In the genomic region with DNA sequence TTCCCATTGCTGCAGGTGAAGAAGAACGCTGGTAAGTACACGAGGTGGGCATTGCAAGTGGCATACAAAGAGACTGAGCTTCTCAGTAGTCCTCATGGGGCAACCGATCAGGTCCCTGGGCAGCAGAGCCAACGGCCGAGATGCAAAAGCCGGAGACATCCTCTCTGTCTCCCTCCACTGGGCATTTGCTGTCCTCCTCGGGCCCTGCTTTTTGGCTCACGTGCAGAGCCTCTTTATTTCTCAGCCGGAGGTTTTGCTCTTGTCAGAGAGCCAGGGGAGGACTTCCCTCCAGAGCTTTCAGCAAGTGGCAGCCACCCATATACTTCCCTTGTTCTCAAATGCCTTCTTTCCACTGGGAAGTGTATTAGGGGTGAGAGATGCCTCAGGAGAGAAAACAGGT, we compare ENCODE assay signal across 21 cellular contexts. TPM values are rescaled to one million over a fixed set of nuclear protein-coding genes. Genes with fewer than 3 reads are reported as not detected.
A peak's percentile ranks its signal among the peaks of the same experiment; 100 is the strongest.
DNase-seq lines count a peak whose midpoint lies in the region; ATAC-seq, FAIRE-seq and TF ChIP-seq lines count a peak whose summit lies in the region.
"Had no signal": no experiment of that assay in that cellular context is flagged by ENCODE, and none has a peak within 500 bp of the region (broad histone marks: within the 10 kb centered on the region; RNA-seq: fewer than 3 reads in every experiment).

No MANE protein-coding gene starts in this region.

- no peak for FAIRE-seq in HepG2 (lab: Jason Lieb, UNC)
- FAIRE-seq: D721Med, endometrium, frontal cortex, HTR-8/SVneo had no signal

- dilution Hi-C loops in mammary epithelial cell (cut with HindIII; ENCODE audit: low sequenced_read_pairs): no loop called here

- H3K27ac ChIP-seq in HepG2 (ENCODE audit: extremely low read length, insufficient read depth, low read length) (no peak overlapping the region), mammary epithelial cell (ENCODE audit: insufficient read depth, low read depth, low read length) (no peak overlapping the region)
- H3K27ac ChIP-seq: upper lobe of left lung had no signal

- H3K4me1 ChIP-seq in HepG2 (ENCODE audit: insufficient read depth, low read length) (no peaks in the 10 kb centered on the region), mammary epithelial cell (ENCODE audit: insufficient read depth, low read length) (no peaks in the 10 kb centered on the region)
- H3K4me1 ChIP-seq: upper lobe of left lung had no signal

- intact Hi-C loops in Right ventricle myocardium superior (cut with DNase I): no loop called here
- intact Hi-C loops in cardiac septum (cut with DNase I): no loop called here
- intact Hi-C loops in HepG2 (cut with micrococcal nuclease; ENCODE audit: unreplicated experiment): loop anchor here (5.0 kb wide), 1 partner anchor 153 kb away; no protein-coding TSS in a partner anchor
- intact Hi-C loops in MCF 10A (cut with micrococcal nuclease): no loop called here
- intact Hi-C loops in mammary epithelial cell (cut with micrococcal nuclease): no loop called here

- H3K27me3 ChIP-seq in HepG2 (ENCODE audit: control insufficient read depth in 1 of 2, insufficient read depth in 2 of 2, low read length in 2 of 2) (no peaks in the 10 kb centered on the region), mammary epithelial cell (ENCODE audit: insufficient read depth, low read length) (no peaks in the 10 kb centered on the region)
- H3K27me3 ChIP-seq: upper lobe of left lung had no signal

- CTCF ChIA-PET in HepG2 (lab: Yijun Ruan, JAX; ENCODE audit: low intra/inter-chr PET ratio, low total read pairs): no interaction called here
- CTCF ChIA-PET in MCF 10A (lab: Yijun Ruan, JAX): no interaction called here
- CTCF ChIA-PET in mammary epithelial cell (lab: Charles Lee; ENCODE audit: low non-redundant PET): no interaction called here

- H3K79me2 ChIP-seq in HepG2 (ENCODE audit: insufficient read depth, low read length) (no peaks in the 10 kb centered on the region), mammary epithelial cell (ENCODE audit: insufficient read depth, low read length) (no peaks in the 10 kb centered on the region)

- POLR2A ChIA-PET in HepG2 (lab: Yijun Ruan, JAX): no interaction called here
- POLR2A ChIA-PET in MCF 10A (lab: Yijun Ruan, JAX): no interaction called here

- peak; percentile 47 for TF ChIP-seq CTCF in choroid plexus epithelial cell (conservative IDR thresholded peaks at IDR 0.05; ENCODE audit: low read depth, low read length)
- no peak for TF ChIP-seq CTCF in HepG2 (CRISPR knock-in tag; IDR thresholded peaks at IDR 0.05)
- no peak for TF ChIP-seq CTCF in MCF 10A (IDR thresholded peaks at IDR 0.05; ENCODE audit: unreplicated experiment)
- no peak for TF ChIP-seq CTCF in mammary epithelial cell (conservative IDR thresholded peaks at IDR 0.05 in 1 of 2, IDR thresholded peaks at IDR 0.05 in 1 of 2; ENCODE audit: extremely low read depth in 1 of 2, insufficient read depth in 1 of 2, low read depth in 1 of 2, low read length in 2 of 2)

- H3K9ac ChIP-seq in HepG2 (ENCODE audit: insufficient read depth, low read depth, low read length) (no peak overlapping the region), mammary epithelial cell (ENCODE audit: insufficient read depth, low read length) (no peak overlapping the region)

- H3K9me3 Mint-ChIP-seq in MCF 10A (ENCODE audit: unreplicated experiment): no peaks in the 10 kb centered on the region
- H3K9me3 Mint-ChIP-seq: naive thymus-derived CD8-positive, alpha-beta T cell had no signal

- H3K4me3 ChIP-seq in choroid plexus epithelial cell (ENCODE audit: low read depth, low read length) (no peak overlapping the region), HepG2 (replicated peaks in 1 of 3; ENCODE audit: insufficient read depth in 1 of 3, low read depth in 2 of 3, low read length in 3 of 3) (no peak overlapping the region), mammary epithelial cell (replicated peaks in 1 of 3; ENCODE audit: insufficient read depth in 1 of 3, low read depth in 2 of 3, low read length in 3 of 3) (no peak overlapping the region)
- H3K4me3 ChIP-seq: lung, upper lobe of left lung had no signal

- BruUV-seq in HepG2 (replicated peaks; lab: Mats Ljungman, UMichigan): no TSS peak
- no TSS peak for BruUV-seq in MCF 10A (replicated peaks; lab: Mats Ljungman, UMichigan)
- no TSS peak for BruUV-seq in mammary epithelial cell (replicated peaks; lab: Mats Ljungman, UMichigan)

- DNase-seq in Right ventricle myocardium superior (no peak), cardiac septum (ENCODE audit: low spot score) (no peak), choroid plexus epithelial cell (ENCODE audit: low read depth) (no peak), HepG2 (ENCODE audit: low spot score) (no peak), MCF 10A (ENCODE audit: unreplicated experiment) (no peak), mammary epithelial cell (no peak)
- no peak for DNase-seq in stimulated activated CD4-positive, alpha-beta T cell treated with anti-CD3 and anti-CD28 coated beads, Interleukin-1b, Interleukin-23, amount 100 ng/mL, for 48 hours
- DNase-seq: activated CD8-positive, alpha-beta memory T cell treated with anti-CD3 and anti-CD28 coated beads for 24 hours; activated effector memory CD4-positive, alpha-beta T cell treated with Interleukin-2 at 50 U/mL for 16 hours; naive thymus-derived CD8-positive, alpha-beta T cell; NCI-H2029; NCI-H524 treated with DMSO at 0.1 percent for 48 hours; stimulated activated naive CD4-positive, alpha-beta T cell treated with Interleukin-2 at 50 U/mL for 16 hours had no signal

- H3K36me3 Mint-ChIP-seq in MCF 10A (ENCODE audit: insufficient read depth, unreplicated experiment): no peaks in the 10 kb centered on the region
- H3K36me3 Mint-ChIP-seq: naive thymus-derived CD8-positive, alpha-beta T cell had no signal

- TF ChIP-seq POLR2A in HepG2 (IDR thresholded peaks at IDR 0.05; ENCODE audit: insufficient read depth in 1 of 2, low read depth in 2 of 2, low read length in 2 of 2) (no peak), GM18505 (IDR thresholded peaks at IDR 0.05; ENCODE audit: borderline replicate concordance, extremely low read depth, insufficient read depth, insufficient read length) (no peak)

- H4K20me1 ChIP-seq in HepG2 (ENCODE audit: insufficient read depth, low read length) (no peaks in the 10 kb centered on the region), mammary epithelial cell (ENCODE audit: insufficient read depth, low read length) (no peaks in the 10 kb centered on the region)

- no peak for TF ChIP-seq RAD21 in HepG2 (CRISPR knock-in tag; IDR thresholded peaks at IDR 0.05)

- TF ChIP-seq EP300 in HepG2 (IDR thresholded peaks at IDR 0.05; ENCODE audit: low read depth in 2 of 2, low read length in 2 of 2) (no peak), HepG2 (CRISPR knock-in tag; IDR thresholded peaks at IDR 0.05; ENCODE audit: borderline replicate concordance) (no peak)

- H3K36me3 ChIP-seq in HepG2 (replicated peaks in 1 of 2; ENCODE audit: control insufficient read depth in 1 of 2, insufficient read depth in 2 of 2, low read length in 2 of 2): no peaks in the 10 kb centered on the region
- H3K36me3 ChIP-seq in mammary epithelial cell (ENCODE audit: insufficient read depth, low read length): no peaks in the 10 kb centered on the region
- H3K36me3 ChIP-seq: upper lobe of left lung had no signal

- ATAC-seq in Right ventricle myocardium superior (ENCODE audit: poor library complexity) (peak; percentile 55), HepG2 (0 out of 3 replicates have a peak, but pooled peaks have one; percentile 32), GM18505 (IDR thresholded peaks at IDR 0.05; ENCODE audit: unreplicated experiment) (no peak)
- ATAC-seq: naive thymus-derived CD8-positive, alpha-beta T cell had no signal

- H3K9me3 ChIP-seq in HepG2 (ENCODE audit: low read length) (no peaks in the 10 kb centered on the region), mammary epithelial cell (replicated peaks; ENCODE audit: insufficient read depth, low read length) (no peaks in the 10 kb centered on the region)
- H3K9me3 ChIP-seq: upper lobe of left lung had no signal

- in situ Hi-C loops in HepG2 (cut with HindIII; ENCODE audit: extremely low pct_ligation_motif_present, low pct_unique_long_range_greater_than_20kb): no loop called here
- in situ Hi-C loops in mammary epithelial cell (cut with MboI; ENCODE audit: low sequenced_read_pairs in 2 of 2): no loop called here

- H3K27me3 Mint-ChIP-seq in MCF 10A (ENCODE audit: insufficient read depth, unreplicated experiment): peaks cover 78% of the 10 kb centered on the region
- H3K27me3 Mint-ChIP-seq: progenitor cell of endocrine pancreas had no signal

- H3K4me3 Mint-ChIP-seq in MCF 10A (ENCODE audit: unreplicated experiment): no peak overlapping the region
- H3K4me3 Mint-ChIP-seq: naive thymus-derived CD8-positive, alpha-beta T cell had no signal

- WGBS in HepG2 (ENCODE audit: low lambda C conversion rate): 0% methylated on average over 2 of the region's 9 CpGs
- WGBS in mammary epithelial cell (ENCODE audit: low coverage, missing lambda C conversion rate): 62% methylated on average over 7 of the region's 9 CpGs

- no peak overlapping the region for H3K27ac Mint-ChIP-seq in MCF 10A (ENCODE audit: low read depth, unreplicated experiment)
- H3K27ac Mint-ChIP-seq: progenitor cell of endocrine pancreas had no signal

- H3K4me2 ChIP-seq in HepG2 (ENCODE audit: low read depth, low read length) (no peak overlapping the region), mammary epithelial cell (ENCODE audit: insufficient read depth, low read depth, low read length) (no peak overlapping the region)

- no peaks in the 10 kb centered on the region for H3K4me1 Mint-ChIP-seq in MCF 10A (ENCODE audit: insufficient read depth, unreplicated experiment)
- H3K4me1 Mint-ChIP-seq: naive thymus-derived CD8-positive, alpha-beta T cell had no signal

- no peak overlapping the region for H2AFZ ChIP-seq in HepG2 (ENCODE audit: low read length)
- H2AFZ ChIP-seq in mammary epithelial cell (ENCODE audit: low read depth, low read length): no peak overlapping the region

RNA-seq across cellular contexts. Expression of a gene that starts 18.0 kb away (rescaled TPM):
- total RNA-seq in Right ventricle myocardium superior (10.5 TPM), cardiac septum (6.5 TPM), HepG2 (2016; rRNA removed; fragmentation: Illumina TruSeq; extraction: Trizol) (0.02 TPM in 1 of 2 replicates, not detected in the other), MCF 10A (2022) (0.37 and 1.0 TPM in 2 replicates), mammary epithelial cell (under 1 TPM; 0.17 to 0.78 TPM)
- total RNA-seq in HepG2 (2016; cell fraction: cytosol; rRNA removed; fragmentation: Illumina TruSeq; extraction: Trizol; ENCODE audit: low read depth): not detected in 2 replicates
- total RNA-seq in HepG2 (2016; cell fraction: insoluble cytoplasmic fraction; rRNA removed; fragmentation: Illumina TruSeq; extraction: Trizol): not detected in 2 replicates
- not detected in 2 replicates for total RNA-seq in HepG2 (2016; cell fraction: membrane; rRNA removed; fragmentation: Illumina TruSeq; extraction: Trizol)
- total RNA-seq in HepG2 (2016; cell fraction: nucleus; rRNA removed; fragmentation: Illumina TruSeq; extraction: Trizol): not detected in 2 replicates
- polyA plus RNA-seq in HepG2 (2011; rRNA removed) (0.09 and 0.10 TPM in 2 replicates), mammary epithelial cell (0.19 TPM)
- polyA plus RNA-seq in HepG2 (2011; cell fraction: cytosol; rRNA removed): 0.03 and 0.15 TPM in 2 replicates
- polyA plus RNA-seq in HepG2 (2011; cell fraction: nucleus; rRNA removed): 0.23 and 0.26 TPM in 2 replicates
- 0.03 and 0.05 TPM in 2 replicates for polyA plus RNA-seq in HepG2 (2012)
- not detected in 2 replicates for polyA plus RNA-seq in HepG2 (2016; cell fraction: cytosol; fragmentation: Illumina TruSeq; extraction: Trizol; ENCODE audit: low read depth)
- not detected in 2 replicates for polyA plus RNA-seq in HepG2 (2016; cell fraction: insoluble cytoplasmic fraction; fragmentation: Illumina TruSeq; extraction: Trizol; ENCODE audit: low read depth)
- not detected in 2 replicates for polyA plus RNA-seq in HepG2 (2016; cell fraction: membrane; fragmentation: Illumina TruSeq; extraction: Trizol; ENCODE audit: low read depth)
- polyA plus RNA-seq in HepG2 (2016; cell fraction: nucleus; fragmentation: Illumina TruSeq; extraction: Trizol; ENCODE audit: insufficient read depth, low read depth): not detected in 2 replicates
- polyA minus RNA-seq in HepG2 (2011; rRNA and poly(A)+ RNA removed; ENCODE audit: low replicate concordance): 0.22 and 4.6 TPM in 2 replicates
- polyA minus RNA-seq in HepG2 (2011; cell fraction: cytosol; rRNA and poly(A)+ RNA removed): not detected in 2 replicates
- polyA minus RNA-seq in HepG2 (2011; cell fraction: nucleus; rRNA and poly(A)+ RNA removed): 0.12 and 0.13 TPM in 2 replicates
- not detected for polyA minus RNA-seq in mammary epithelial cell
- polyA plus RNA-seq: naive thymus-derived CD8-positive, alpha-beta T cell had no signal
